In the genomic region with DNA sequence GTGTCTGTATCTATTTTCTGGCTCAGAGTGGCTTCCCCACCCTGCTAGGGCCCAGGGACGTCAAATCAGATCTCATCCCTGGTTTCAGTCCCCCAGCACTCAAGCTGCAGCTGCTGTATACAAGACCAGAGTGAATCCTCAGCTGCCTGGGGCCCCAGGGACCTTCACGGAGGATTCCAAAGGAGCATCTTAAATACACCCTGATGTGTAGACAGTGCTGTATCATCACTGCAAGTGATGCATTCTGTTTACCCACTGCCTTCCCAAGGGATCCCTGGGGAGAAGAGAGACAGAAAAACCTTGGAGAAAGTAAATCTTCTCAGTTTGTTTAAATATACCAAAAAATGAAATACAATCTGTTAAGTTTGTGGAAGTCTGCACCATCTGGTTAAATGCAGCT, we compare ENCODE assay signal across 25 cellular contexts.
"Had no signal": no experiment of that assay in that cellular context is flagged by ENCODE, and none has a peak within 500 bp of the region (broad histone marks: within the 10 kb centered on the region; RNA-seq: fewer than 3 reads in every experiment).

No MANE protein-coding gene starts in this region.

- H3K27me3 Mint-ChIP-seq: activated CD4-positive, alpha-beta memory T cell treated with anti-CD3 and anti-CD28 coated beads, Interleukin-2, amount 10 ng/mL, durations not matched to agents 7 days and 5 days; activated naive CD8-positive, alpha-beta T cell treated with anti-CD3 and anti-CD28 coated beads, Interleukin-2, amount 50 U/mL, for 24 hours had no signal

- H3K4me3 ChIP-seq: lower lobe of right lung, mucosa of descending colon, pancreas, psoas muscle, skin epidermis, stomach, suprapubic skin, tibial nerve had no signal

- H3K36me3 Mint-ChIP-seq: brain; naive thymus-derived CD4-positive, alpha-beta T cell; stimulated activated effector memory CD8-positive, alpha-beta T cell treated with anti-CD3 and anti-CD28 coated beads, Interleukin-12 subunit alpha, Interleukin-12 subunit beta, amount 100 ng/mL, for 72 hours had no signal

- H3K4me1 Mint-ChIP-seq: activated CD4-positive, alpha-beta memory T cell treated with anti-CD3 and anti-CD28 coated beads, Interleukin-2, amount 10 ng/mL, durations not matched to agents 7 days and 5 days; activated CD4-positive, alpha-beta T cell treated with anti-CD3 and anti-CD28 coated beads, Interleukin-2, amount 10 ng/mL, durations not matched to agents 24 days and 14 days; activated naive CD8-positive, alpha-beta T cell treated with anti-CD3 and anti-CD28 coated beads, Interleukin-2, amount 50 U/mL, for 24 hours; naive thymus-derived CD4-positive, alpha-beta T cell; stimulated activated effector memory CD8-positive, alpha-beta T cell treated with anti-CD3 and anti-CD28 coated beads, Interleukin-12 subunit alpha, Interleukin-12 subunit beta, amount 100 ng/mL, for 72 hours had no signal

- H3K27ac Mint-ChIP-seq: activated CD4-positive, alpha-beta memory T cell treated with anti-CD3 and anti-CD28 coated beads, Interleukin-2, amount 10 ng/mL, durations not matched to agents 7 days and 5 days; activated CD4-positive, alpha-beta T cell treated with anti-CD3 and anti-CD28 coated beads, Interleukin-2, amount 10 ng/mL, durations not matched to agents 24 days and 14 days; activated naive CD8-positive, alpha-beta T cell treated with anti-CD3 and anti-CD28 coated beads, Interleukin-2, amount 50 U/mL, for 24 hours; activated T-cell treated with anti-CD3 and anti-CD28 coated beads, Interleukin-2, amount 50 U/mL, for 72 hours; brain; naive thymus-derived CD4-positive, alpha-beta T cell; stimulated activated effector memory CD8-positive, alpha-beta T cell treated with anti-CD3 and anti-CD28 coated beads, Interleukin-12 subunit alpha, Interleukin-12 subunit beta, amount 100 ng/mL, for 72 hours had no signal

- H3K9me3 Mint-ChIP-seq: activated CD4-positive, alpha-beta memory T cell treated with anti-CD3 and anti-CD28 coated beads, Interleukin-2, amount 10 ng/mL, durations not matched to agents 7 days and 5 days; activated CD4-positive, alpha-beta T cell treated with anti-CD3 and anti-CD28 coated beads, Interleukin-2, amount 10 ng/mL, durations not matched to agents 24 days and 14 days; activated naive CD8-positive, alpha-beta T cell treated with anti-CD3 and anti-CD28 coated beads, Interleukin-2, amount 50 U/mL, for 24 hours; activated T-cell treated with anti-CD3 and anti-CD28 coated beads, Interleukin-2, amount 50 U/mL, for 72 hours; brain; stimulated activated effector memory CD8-positive, alpha-beta T cell treated with anti-CD3 and anti-CD28 coated beads, Interleukin-12 subunit alpha, Interleukin-12 subunit beta, amount 100 ng/mL, for 72 hours had no signal

- H3K4me3 Mint-ChIP-seq: activated CD4-positive, alpha-beta memory T cell treated with anti-CD3 and anti-CD28 coated beads, Interleukin-2, amount 10 ng/mL, durations not matched to agents 7 days and 5 days; activated CD4-positive, alpha-beta T cell treated with anti-CD3 and anti-CD28 coated beads, Interleukin-2, amount 10 ng/mL, durations not matched to agents 24 days and 14 days; activated naive CD8-positive, alpha-beta T cell treated with anti-CD3 and anti-CD28 coated beads, Interleukin-2, amount 50 U/mL, for 24 hours; activated T-cell treated with anti-CD3 and anti-CD28 coated beads, Interleukin-2, amount 50 U/mL, for 72 hours; brain; naive thymus-derived CD4-positive, alpha-beta T cell; stimulated activated effector memory CD8-positive, alpha-beta T cell treated with anti-CD3 and anti-CD28 coated beads, Interleukin-12 subunit alpha, Interleukin-12 subunit beta, amount 100 ng/mL, for 72 hours had no signal

- DNase-seq: activated CD4-positive, alpha-beta memory T cell treated with anti-CD3 and anti-CD28 coated beads, Interleukin-2, amount 10 ng/mL, durations not matched to agents 7 days and 5 days; activated CD4-positive, alpha-beta T cell treated with anti-CD3 and anti-CD28 coated beads, Interleukin-2, amount 10 ng/mL, durations not matched to agents 24 days and 14 days; activated effector memory CD4-positive, alpha-beta T cell treated with Interleukin-2 at 50 U/mL for 16 hours; activated naive CD4-positive, alpha-beta T cell treated with anti-CD3 and anti-CD28 coated beads, Interleukin-2, amount 50 U/mL, for 16 hours; activated naive CD8-positive, alpha-beta T cell treated with anti-CD3 and anti-CD28 coated beads, Interleukin-2, amount 50 U/mL, for 24 hours; activated T-cell treated with anti-CD3 and anti-CD28 coated beads, Interleukin-2, amount 50 U/mL, for 72 hours; central memory CD4-positive, alpha-beta T cell; dermis blood vessel endothelial cell; effector CD8-positive, alpha-beta T cell; erythroblast; kidney; lower lobe of right lung; mesendoderm; mucosa of descending colon; naive thymus-derived CD4-positive, alpha-beta T cell; pancreas; psoas muscle; right cardiac atrium; stimulated activated CD4-positive, alpha-beta T cell treated with anti-CD3 and anti-CD28 coated beads, Interleukin-2, amount 100 ng/mL, for 24 hours; stomach had no signal
